ENCODE assay signal across 20 cellular contexts in the genomic region with DNA sequence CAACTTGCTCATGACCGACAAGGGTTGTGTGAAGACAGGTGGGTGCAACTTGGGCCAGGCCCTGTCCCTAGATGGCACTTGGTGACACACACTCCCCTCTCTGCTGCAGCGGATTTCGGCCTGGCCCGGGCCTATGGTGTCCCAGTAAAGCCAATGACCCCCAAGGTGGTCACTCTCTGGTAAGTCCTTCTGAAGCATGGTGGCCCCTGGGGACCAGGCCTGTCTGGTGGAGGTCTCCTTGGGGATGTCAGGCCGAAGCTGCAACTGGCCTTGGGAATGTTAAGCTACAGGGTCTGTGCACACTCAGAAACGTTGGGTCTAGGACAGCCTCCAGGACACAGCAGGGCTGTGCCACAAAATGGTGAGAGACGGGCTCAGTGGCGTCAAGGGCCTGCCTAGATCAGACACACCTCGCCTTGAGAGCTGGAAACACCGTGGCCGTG. TPM values are rescaled to one million over a fixed set of nuclear protein-coding genes. Genes with fewer than 3 reads are reported as not detected.
DNase-seq lines count a peak whose midpoint lies in the region; ATAC-seq and TF ChIP-seq lines count a peak whose summit lies in the region.
"Had no signal": no experiment of that assay in that cellular context is flagged by ENCODE, and none has a peak within 500 bp of the region (broad histone marks: within the 10 kb centered on the region; RNA-seq: fewer than 3 reads in every experiment).

No MANE protein-coding gene starts in this region.

- H3K4me1 ChIP-seq in mucosa of descending colon (ENCODE audit: low read depth) (peaks cover 5% of the 10 kb centered on the region), H9 (ENCODE audit: insufficient read depth, low read length) (no peaks in the 10 kb centered on the region)

- H3K14ac ChIP-seq in H9 (ENCODE audit: insufficient read depth, low read length) = no peak overlapping the region

- peaks cover 17% of the 10 kb centered on the region for H3K36me3 Mint-ChIP-seq in activated CD4-positive, alpha-beta T cell treated with anti-CD3 and anti-CD28 coated beads for 36 hours (ENCODE audit: low read depth)
- H3K36me3 Mint-ChIP-seq in IgD-negative memory B cell (peaks cover 3% of the 10 kb centered on the region), H9 (ENCODE audit: insufficient read depth in 1 of 3, low read depth in 3 of 3) (peaks cover 29 to 67% (median 53%) of the 10 kb centered on the region in 3 experiments)

- no peaks in the 10 kb centered on the region for H3K23me2 ChIP-seq in H9 (ENCODE audit: insufficient read length, low read depth, low read length, poor library complexity, severe bottlenecking)

- H3K36me3 ChIP-seq in mucosa of descending colon (ENCODE audit: low read depth) = no peaks in the 10 kb centered on the region

- H3K18ac ChIP-seq in H9 (ENCODE audit: insufficient read length, low read depth, low read length) = no peak overlapping the region

- H3K4me2 ChIP-seq in H9 (ENCODE audit: insufficient read depth, insufficient read length, low read length) = no peak overlapping the region
- H3K4me2 ChIP-seq: GM23338, KMS-11 had no signal

- H3K4me1 Mint-ChIP-seq in activated CD4-positive, alpha-beta T cell treated with anti-CD3 and anti-CD28 coated beads for 36 hours = peaks cover 4% of the 10 kb centered on the region
- H3K4me1 Mint-ChIP-seq in IgD-negative memory B cell (peaks cover 3 to 4% (median 4%) of the 10 kb centered on the region in 3 donors), H9 (no peaks in the 10 kb centered on the region; a peak in 1 of 4 replicates)
- H3K4me1 Mint-ChIP-seq: GM23338 had no signal

- H3K27ac Mint-ChIP-seq in activated CD4-positive, alpha-beta T cell treated with anti-CD3 and anti-CD28 coated beads for 36 hours = no peak overlapping the region
- H3K27ac Mint-ChIP-seq in IgD-negative memory B cell (peak overlapping the region in 2 of 3 donors; percentile 42 to 78), H9 (no peak overlapping the region)
- H3K27ac Mint-ChIP-seq: GM23338 had no signal

- intact Hi-C loops in activated CD4-positive, alpha-beta T cell treated with anti-CD3 and anti-CD28 coated beads for 36 hours (cut with DNase I, micrococcal nuclease) = no loop called here
- intact Hi-C loops in mucosa of descending colon (cut with DNase I, micrococcal nuclease) = no loop called here

- H3K27ac ChIP-seq in 22Rv1 (peak overlapping the region; percentile 98), H9 (ENCODE audit: insufficient read length, low read depth, low read length) (no peak overlapping the region)
- H3K27ac ChIP-seq: KMS-11, SK-N-MC had no signal

- H3K4me3 ChIP-seq in mucosa of descending colon = no peak overlapping the region
- H3K4me3 ChIP-seq: GM12878, GM23338, SK-N-MC had no signal

- H3K4me3 Mint-ChIP-seq in activated CD4-positive, alpha-beta T cell treated with anti-CD3 and anti-CD28 coated beads for 36 hours = no peak overlapping the region
- H3K4me3 Mint-ChIP-seq in IgD-negative memory B cell = peak overlapping the region in 1 of 4 donors; percentile 17
- H3K4me3 Mint-ChIP-seq in H9 = no peak overlapping the region
- H3K4me3 Mint-ChIP-seq: GM23338 had no signal

- H2BK12ac ChIP-seq in H9 (ENCODE audit: insufficient read length, low read depth, low read length) = no peak overlapping the region

- CTCF ChIA-PET in activated CD4-positive, alpha-beta T cell treated with anti-CD3 and anti-CD28 coated beads for 36 hours (lab: Charles Lee) = no interaction called here

- H3K9ac ChIP-seq in H9 (ENCODE audit: extremely low read depth, insufficient read length, low read length) = no peak overlapping the region
- H3K9ac ChIP-seq: KMS-11 had no signal

- H3K79me2 ChIP-seq in H9 (ENCODE audit: insufficient read depth, low read length) = no peaks in the 10 kb centered on the region

- no peak overlapping the region for H3K23ac ChIP-seq in H9 (ENCODE audit: insufficient read length, low read depth, low read length)

- no peak overlapping the region for H3K4ac ChIP-seq in H9 (ENCODE audit: low read depth, low read length)

- no peaks in the 10 kb centered on the region for H3K27me3 ChIP-seq in H9 (ENCODE audit: insufficient read depth, low read length)

- no peaks in the 10 kb centered on the region for H4K20me1 ChIP-seq in H9 (ENCODE audit: control insufficient read depth, insufficient read depth, insufficient read length)

- H4K91ac ChIP-seq in H9 (ENCODE audit: insufficient read length, low read depth, low read length) = no peak overlapping the region

- H3K9me3 ChIP-seq in mucosa of descending colon (no peaks in the 10 kb centered on the region), H9 (ENCODE audit: control insufficient read depth, low read depth, low read length) (no peaks in the 10 kb centered on the region)

- no peak overlapping the region for H4K8ac ChIP-seq in H9 (replicated peaks; ENCODE audit: insufficient read length, low read depth, low read length)

- no peak overlapping the region for H3K56ac ChIP-seq in H9 (ENCODE audit: insufficient read length, low read depth, low read length)

- no peak overlapping the region for H2BK20ac ChIP-seq in H9 (ENCODE audit: low read depth, low read length, poor library complexity, severe bottlenecking)

- H2AFZ ChIP-seq in H9 (ENCODE audit: low read length) = no peak overlapping the region
- H2AFZ ChIP-seq: GM23338 had no signal

- WGBS in H9 (ENCODE audit: extremely low coverage, insufficient read length, low lambda C conversion rate) = no CpG with 5 or more reads among the region's 11 CpGs

- POLR2A ChIA-PET in activated CD4-positive, alpha-beta T cell treated with anti-CD3 and anti-CD28 coated beads for 36 hours (lab: Charles Lee) = no interaction called here

- TF ChIP-seq CTCF in 22Rv1 (IDR thresholded peaks at IDR 0.05) = no peak
- no peak for TF ChIP-seq CTCF in mucosa of descending colon (IDR thresholded peaks at IDR 0.05)
- no peak for TF ChIP-seq CTCF in H9 (conservative IDR thresholded peaks at IDR 0.05)

- peak; percentile 3 for DNase-seq in activated CD4-positive, alpha-beta T cell treated with anti-CD3 and anti-CD28 coated beads for 36 hours
- DNase-seq in activated CD4-positive, alpha-beta T cell treated with anti-CD3 and anti-CD28 coated beads for 48 hours = no peak
- DNase-seq in mucosa of descending colon = peak in 2 of 3 donors; percentile 29 to 47
- no peak for DNase-seq in H9
- DNase-seq in COR-L47 (lab: John Stamatoyannopoulos, UW) = no peak
- no peak for DNase-seq in NCI-H1092 treated with DMSO at 0.1 percent for 48 hours (lab: John Stamatoyannopoulos, UW)
- DNase-seq: CD8-positive, alpha-beta memory T cell; DMS 273 treated with DMSO at 0.1 percent for 48 hours; GDM1; NCI-H1048; NCI-H146; NCI-H2081 treated with DMSO at 0.1 percent for 48 hours; NCI-H510A treated with DMSO at 0.1 percent for 48 hours; Right ventricle myocardium superior had no signal

- ATAC-seq in activated CD4-positive, alpha-beta T cell treated with anti-CD3 and anti-CD28 coated beads for 36 hours = no peak
- no peak for ATAC-seq in mucosa of descending colon
- ATAC-seq: GM12878, GM23338 had no signal

- no peaks in the 10 kb centered on the region for H3K27me3 Mint-ChIP-seq in activated CD4-positive, alpha-beta T cell treated with anti-CD3 and anti-CD28 coated beads for 36 hours
- H3K27me3 Mint-ChIP-seq in IgD-negative memory B cell (no peaks in the 10 kb centered on the region), H9 (ENCODE audit: low read depth) (peaks cover 2% of the 10 kb centered on the region; the same call in 1 of the 2 replicates)
- H3K27me3 Mint-ChIP-seq: CD8-positive, alpha-beta memory T cell had no signal

- H3K79me1 ChIP-seq in H9 (ENCODE audit: insufficient read depth, low read depth, low read length, poor library complexity, severe bottlenecking) = no peaks in the 10 kb centered on the region

- no peak overlapping the region for H4K5ac ChIP-seq in H9 (ENCODE audit: insufficient read length, low read depth, low read length)

- no peaks in the 10 kb centered on the region for H3K9me3 Mint-ChIP-seq in activated CD4-positive, alpha-beta T cell treated with anti-CD3 and anti-CD28 coated beads for 36 hours (ENCODE audit: low read depth)
- H3K9me3 Mint-ChIP-seq in IgD-negative memory B cell (no peaks in the 10 kb centered on the region), H9 (no peaks in the 10 kb centered on the region; a peak in 1 of 5 replicates)
- H3K9me3 Mint-ChIP-seq: CD8-positive, alpha-beta memory T cell; GM23338 had no signal

- no peak overlapping the region for H3T11ph ChIP-seq in H9 (ENCODE audit: low read length)

- no peak overlapping the region for H2BK120ac ChIP-seq in H9 (ENCODE audit: low read depth, low read length, poor library complexity, severe bottlenecking)

- H2BK5ac ChIP-seq in H9 (ENCODE audit: insufficient read length, low read length) = no peak overlapping the region

- no peak overlapping the region for H2AK5ac ChIP-seq in H9 (ENCODE audit: insufficient read length, low read length)

- H2BK15ac ChIP-seq in H9 (ENCODE audit: low read depth, low read length) = no peak overlapping the region

RNA-seq across cellular contexts. Expression of gene CDK10, which starts 6.8 kb away (rescaled TPM):
- 10 to 100 TPM; 78.1 to 89.8 TPM for total RNA-seq in activated CD4-positive, alpha-beta T cell treated with anti-CD3 and anti-CD28 coated beads for 36 hours
- 24.0 TPM for polyA plus RNA-seq in IgD-negative memory B cell
- total RNA-seq in mucosa of descending colon (100 to 1,000 TPM in 1 of 3 donors, 10 to 100 TPM in 2; 90.8 to 163 (median 94.5) TPM), H9 (2021) (76.6 and 77.1 TPM in 2 replicates)

RNA-seq across cellular contexts. Expression of gene SPATA2L, which starts 8.2 kb away (rescaled TPM):
- 1 to 10 TPM; 4.9 to 6.5 TPM for total RNA-seq in activated CD4-positive, alpha-beta T cell treated with anti-CD3 and anti-CD28 coated beads for 36 hours
- polyA plus RNA-seq in IgD-negative memory B cell = 12.7 TPM
- total RNA-seq in mucosa of descending colon (10 to 100 TPM; 12.5 to 21.7 (median 14.4) TPM), H9 (2021) (27.1 and 27.4 TPM in 2 replicates)

RNA-seq across cellular contexts. Expression of gene VPS9D1, which starts 27.4 kb away (rescaled TPM):
- total RNA-seq in activated CD4-positive, alpha-beta T cell treated with anti-CD3 and anti-CD28 coated beads for 36 hours = 1 to 10 TPM; 2.0 to 2.6 TPM
- 1.6 TPM for polyA plus RNA-seq in IgD-negative memory B cell
- 10 to 100 TPM; 15.3 to 20.6 (median 16.4) TPM for total RNA-seq in mucosa of descending colon
- 5.6 and 6.0 TPM in 2 replicates for total RNA-seq in H9 (2021)

RNA-seq across cellular contexts. Expression of gene ZNF276, which starts 28.0 kb away (rescaled TPM):
- 10 to 100 TPM; 21.3 to 24.8 TPM for total RNA-seq in activated CD4-positive, alpha-beta T cell treated with anti-CD3 and anti-CD28 coated beads for 36 hours
- 24.6 TPM for polyA plus RNA-seq in IgD-negative memory B cell
- total RNA-seq in mucosa of descending colon (10 to 100 TPM; 30.5 to 50.4 (median 31.6) TPM), H9 (2021) (17.4 and 18.6 TPM in 2 replicates)

RNA-seq across cellular contexts. Expression of gene SPATA33, which starts 35.7 kb away (rescaled TPM):
- 10 to 100 TPM in 1 of 2 experiments, 1 to 10 TPM in 1; 6.8 to 11.6 TPM for total RNA-seq in activated CD4-positive, alpha-beta T cell treated with anti-CD3 and anti-CD28 coated beads for 36 hours
- polyA plus RNA-seq in IgD-negative memory B cell = 3.5 TPM
- total RNA-seq in mucosa of descending colon (10 to 100 TPM in 2 of 3 donors, 1 to 10 TPM in 1; 8.0 to 11.0 (median 10.7) TPM), H9 (2021) (17.4 and 17.8 TPM in 2 replicates)

Comparison
In these comparisons a context has a peak if more than half of its experiments do, and no peak if none do; other contexts are left out.
1. DNase-seq: peak in activated CD4-positive, alpha-beta T cell treated with anti-CD3 and anti-CD28 coated beads for 36 hours (single experiment) and mucosa of descending colon (2 of 3); none in activated CD4-positive, alpha-beta T cell treated with anti-CD3 and anti-CD28 coated beads for 48 hours (single experiment), H9 (single experiment), COR-L47 (single experiment) and NCI-H1092 treated with DMSO at 0.1 percent for 48 hours (single experiment).
2. H3K27ac Mint-ChIP-seq: peak in IgD-negative memory B cell (2 of 3); none in activated CD4-positive, alpha-beta T cell treated with anti-CD3 and anti-CD28 coated beads for 36 hours (single experiment) and H9 (0 of 3).